In genomic region chr1:248825909-248826760, GRCh38 we compare ENCODE assay signal across 8 cellular contexts. TPM values are rescaled to one million over a fixed set of nuclear protein-coding genes. Genes with fewer than 3 reads are reported as not detected.
DNase-seq lines count a peak whose midpoint lies in the region; ATAC-seq and TF ChIP-seq lines count a peak whose summit lies in the region.

SH3BP5L (minus strand) TSS chr1:248825915; CDS start chr1:248824935, 980 bp downstream.

- ATAC-seq in GM23338, result peak; percentile 94
- peak; percentile 86 to 88 for ATAC-seq in naive thymus-derived CD8-positive, alpha-beta T cell

- H3K4me3 Mint-ChIP-seq in GM23338, result peak within 1 kb of the TSS; percentile 89
- peak within 1 kb of the TSS; percentile 91 for H3K4me3 Mint-ChIP-seq in activated T-helper 1 cell treated with anti-CD3 and anti-CD28 coated beads, Interleukin-12 subunit alpha, Interleukin-12 subunit beta, Interleukin-2, Interleukin-4 antibody, amounts not matched to agents 30 ng/mL and 10 ng/mL and 1 ng/mL, durations not matched to agents 14 hours and 24 hours and 36 hours
- H3K4me3 Mint-ChIP-seq in naive thymus-derived CD8-positive, alpha-beta T cell, result peak within 1 kb of the TSS; percentile 91 to 100 (median 98)

- peak within 1 kb of the TSS; percentile 72 for H3K4me2 ChIP-seq in GM23338

- peaks cover 6% of the 10 kb centered on the region for H3K27me3 Mint-ChIP-seq in GM23338 (ENCODE audit: insufficient read depth, low read depth, poor library complexity)
- peaks cover 2% of the 10 kb centered on the region for H3K27me3 Mint-ChIP-seq in activated T-helper 1 cell treated with anti-CD3 and anti-CD28 coated beads, Interleukin-12 subunit alpha, Interleukin-12 subunit beta, Interleukin-2, Interleukin-4 antibody, amounts not matched to agents 30 ng/mL and 10 ng/mL and 1 ng/mL, durations not matched to agents 14 hours and 24 hours and 36 hours (ENCODE audit: insufficient read depth)
- no peaks in the 10 kb centered on the region for H3K27me3 Mint-ChIP-seq in naive thymus-derived CD8-positive, alpha-beta T cell

- DNase-seq in EH (ENCODE audit: low read depth) (peak; percentile 97), GM23338 (ENCODE audit: low spot score) (peak; percentile 97), LHCN-M2 (ENCODE audit: low read depth) (peak; percentile 93), RPMI7951 (ENCODE audit: low read depth) (peak; percentile 93), fibroblast of gingiva (ENCODE audit: low read depth) (peak; percentile 94)
- peak; percentile 84 for DNase-seq in activated T-helper 1 cell treated with anti-CD3 and anti-CD28 coated beads, Interleukin-12 subunit alpha, Interleukin-12 subunit beta, Interleukin-2, Interleukin-4 antibody, amounts not matched to agents 30 ng/mL and 10 ng/mL and 1 ng/mL, durations not matched to agents 14 hours and 24 hours and 36 hours (ENCODE audit: low spot score)
- peak; percentile 83 to 99 (median 90) for DNase-seq in naive thymus-derived CD8-positive, alpha-beta T cell
- peak; percentile 82 to 98 (median 94) for DNase-seq in stimulated activated naive CD4-positive, alpha-beta T cell (lab: John Stamatoyannopoulos, UW)

- H3K36me3 ChIP-seq in GM23338 (ENCODE audit: insufficient read depth), result no peaks in the 10 kb centered on the region

- H3K4me1 ChIP-seq in GM23338 (ENCODE audit: insufficient read depth), result peaks cover 10% of the 10 kb centered on the region

- H3K36me3 Mint-ChIP-seq in GM23338 (ENCODE audit: low read depth), result peaks cover 19% of the 10 kb centered on the region
- peaks cover 22% of the 10 kb centered on the region for H3K36me3 Mint-ChIP-seq in activated T-helper 1 cell treated with anti-CD3 and anti-CD28 coated beads, Interleukin-12 subunit alpha, Interleukin-12 subunit beta, Interleukin-2, Interleukin-4 antibody, amounts not matched to agents 30 ng/mL and 10 ng/mL and 1 ng/mL, durations not matched to agents 14 hours and 24 hours and 36 hours (ENCODE audit: low read depth)
- H3K36me3 Mint-ChIP-seq in naive thymus-derived CD8-positive, alpha-beta T cell, result peaks cover 0 to 28% (median 3%) of the 10 kb centered on the region in 3 donors

- peak; percentile 73 to 74 for TF ChIP-seq CTCF in GM23338 (conservative IDR thresholded peaks at IDR 0.05; ENCODE audit: low read depth in 2 of 2)

- peak within 1 kb of the TSS; percentile 89 for H3K27ac ChIP-seq in GM23338 (ENCODE audit: low read depth)

- H3K4me1 Mint-ChIP-seq in GM23338, result peaks cover 20% of the 10 kb centered on the region
- peaks cover 44% of the 10 kb centered on the region for H3K4me1 Mint-ChIP-seq in activated T-helper 1 cell treated with anti-CD3 and anti-CD28 coated beads, Interleukin-12 subunit alpha, Interleukin-12 subunit beta, Interleukin-2, Interleukin-4 antibody, amounts not matched to agents 30 ng/mL and 10 ng/mL and 1 ng/mL, durations not matched to agents 14 hours and 24 hours and 36 hours (ENCODE audit: low read depth)
- H3K4me1 Mint-ChIP-seq in naive thymus-derived CD8-positive, alpha-beta T cell, result peaks cover 30 to 66% (median 57%) of the 10 kb centered on the region in 4 donors

- intact Hi-C loops in activated T-helper 1 cell treated with anti-CD3 and anti-CD28 coated beads, Interleukin-12 subunit alpha, Interleukin-12 subunit beta, Interleukin-2, Interleukin-4 antibody, amounts not matched to agents 30 ng/mL and 10 ng/mL and 1 ng/mL, durations not matched to agents 14 hours and 24 hours and 36 hours (cut with micrococcal nuclease), result loop anchor here (1.0 kb wide), 5 partner anchors 12 to 80 kb away; partner anchors contain the start of genes PGBD2, ZNF672 and ZNF692

- H3F3A ChIP-seq in GM23338 (replicated peaks; ENCODE audit: low read depth), result no peaks in the 10 kb centered on the region

- peaks cover 7% of the 10 kb centered on the region for H3K9me3 Mint-ChIP-seq in GM23338
- no peaks in the 10 kb centered on the region for H3K9me3 Mint-ChIP-seq in activated T-helper 1 cell treated with anti-CD3 and anti-CD28 coated beads, Interleukin-12 subunit alpha, Interleukin-12 subunit beta, Interleukin-2, Interleukin-4 antibody, amounts not matched to agents 30 ng/mL and 10 ng/mL and 1 ng/mL, durations not matched to agents 14 hours and 24 hours and 36 hours
- no peaks in the 10 kb centered on the region for H3K9me3 Mint-ChIP-seq in naive thymus-derived CD8-positive, alpha-beta T cell

- H3K4me3 ChIP-seq in GM23338, result peak within 1 kb of the TSS; percentile 75

- peaks cover 29% of the 10 kb centered on the region for H3K79me2 ChIP-seq in GM23338 (replicated peaks; ENCODE audit: insufficient read depth)

- H2AFZ ChIP-seq in GM23338, result peak within 1 kb of the TSS; percentile 79

- no peaks in the 10 kb centered on the region; the same call in 1 of the 2 replicates for H3K9me2 ChIP-seq in GM23338 (ENCODE audit: insufficient read depth)

- no peaks in the 10 kb centered on the region for H3K27me3 ChIP-seq in GM23338 (ENCODE audit: insufficient read depth)

- peaks cover 4% of the 10 kb centered on the region; the same call in 1 of the 2 replicates for H4K20me1 ChIP-seq in GM23338 (replicated peaks; ENCODE audit: insufficient read depth)

- POLR2A ChIA-PET in naive thymus-derived CD8-positive, alpha-beta T cell (lab: Charles Lee), result interaction anchor here (0.8 to 5.7 kb wide), 8 partner anchors 12 to 1894 kb away, joined by 3 to 103 read pairs (median 14); partner anchors contain the start of genes AHCTF1, PGBD2, ZNF672 and ZNF692

- H3K27ac Mint-ChIP-seq in GM23338, result peak within 1 kb of the TSS; percentile 100
- peak within 1 kb of the TSS; percentile 100 for H3K27ac Mint-ChIP-seq in activated T-helper 1 cell treated with anti-CD3 and anti-CD28 coated beads, Interleukin-12 subunit alpha, Interleukin-12 subunit beta, Interleukin-2, Interleukin-4 antibody, amounts not matched to agents 30 ng/mL and 10 ng/mL and 1 ng/mL, durations not matched to agents 14 hours and 24 hours and 36 hours
- H3K27ac Mint-ChIP-seq in naive thymus-derived CD8-positive, alpha-beta T cell, result peak within 1 kb of the TSS; percentile 94 to 100 (median 99)

TF ChIP-seq in GM23338, 12 proteins besides CTCF, POLR2A, EP300 and RAD21 (continues in another document):
- TF ChIP-seq, protein P1, sequence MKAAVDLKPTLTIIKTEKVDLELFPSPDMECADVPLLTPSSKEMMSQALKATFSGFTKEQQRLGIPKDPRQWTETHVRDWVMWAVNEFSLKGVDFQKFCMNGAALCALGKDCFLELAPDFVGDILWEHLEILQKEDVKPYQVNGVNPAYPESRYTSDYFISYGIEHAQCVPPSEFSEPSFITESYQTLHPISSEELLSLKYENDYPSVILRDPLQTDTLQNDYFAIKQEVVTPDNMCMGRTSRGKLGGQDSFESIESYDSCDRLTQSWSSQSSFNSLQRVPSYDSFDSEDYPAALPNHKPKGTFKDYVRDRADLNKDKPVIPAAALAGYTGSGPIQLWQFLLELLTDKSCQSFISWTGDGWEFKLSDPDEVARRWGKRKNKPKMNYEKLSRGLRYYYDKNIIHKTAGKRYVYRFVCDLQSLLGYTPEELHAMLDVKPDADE (IDR thresholded peaks at IDR 0.05), result peak; percentile 91
- TF ChIP-seq POLR2AphosphoS5 (IDR thresholded peaks at IDR 0.05; ENCODE audit: low read depth), result peak; percentile 57; the same call in 1 of the 2 replicates
- peak; percentile 56; the same call in 1 of the 2 replicates for TF ChIP-seq CREB1 (CRISPR knock-in tag; IDR thresholded peaks at IDR 0.05; ENCODE audit: low read depth)

RNA-seq across cellular contexts. Expression of gene SH3BP5L, which starts in this region (rescaled TPM):
- 16.8 and 26.1 TPM in 2 replicates for total RNA-seq in GM23338 (2014; rRNA removed; shearing (Covaris generic))
- polyA plus RNA-seq in GM23338 (2016; fragmentation: Nextera tagmentation; extraction: Ambion mirVana), result 2.8 and 3.9 TPM in 2 replicates
- 18.0 and 24.3 TPM in 2 replicates for total RNA-seq in LHCN-M2 (2014; rRNA removed)
- polyA plus RNA-seq in LHCN-M2 (2012), result 20.8 TPM
- 13.3 and 18.6 TPM in 2 replicates for total RNA-seq in RPMI7951 (2014; rRNA removed; shearing (Covaris generic))
- 29.0 and 30.9 TPM in 2 replicates for total RNA-seq in activated T-helper 1 cell treated with anti-CD3 and anti-CD28 coated beads, Interleukin-12 subunit alpha, Interleukin-12 subunit beta, Interleukin-2, Interleukin-4 antibody, amounts not matched to agents 30 ng/mL and 10 ng/mL and 1 ng/mL, durations not matched to agents 14 hours and 24 hours and 36 hours
- total RNA-seq in naive thymus-derived CD8-positive, alpha-beta T cell, result 10 to 100 TPM; 28.5 to 29.9 TPM
- 1 to 10 TPM; 1.6 to 3.5 (median 2.6) TPM for polyA plus RNA-seq in naive thymus-derived CD8-positive, alpha-beta T cell

Comparison
In these comparisons a context has a peak if more than half of its experiments do, and no peak if none do; other contexts are left out.
1. Peak in every context shown above with its lines: DNase-seq, ATAC-seq, H3K4me3 ChIP-seq and H3K27ac ChIP-seq.